Comparison of ENCODE assay signal across 24 cellular contexts in the genomic region with DNA sequence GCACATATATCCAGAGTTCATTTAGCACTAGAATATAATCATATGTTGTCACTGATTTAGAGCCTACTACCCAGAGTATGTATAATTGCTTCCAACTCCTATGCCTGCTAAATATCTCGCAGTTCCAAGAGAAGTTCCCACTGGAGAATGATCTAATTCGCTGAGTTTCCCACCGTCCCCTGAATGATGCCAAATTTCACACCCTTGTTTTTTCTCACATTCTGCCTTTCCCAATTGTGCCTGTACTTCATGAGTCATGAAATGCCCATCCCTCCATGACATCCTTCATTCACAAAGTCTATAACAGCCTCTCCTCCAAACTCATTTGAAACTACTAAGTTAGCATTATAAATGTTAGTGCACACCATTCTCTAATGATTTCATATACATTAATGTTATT.
DNase-seq lines count a peak whose midpoint lies in the region; ATAC-seq and TF ChIP-seq lines count a peak whose summit lies in the region.
"Had no signal": no experiment of that assay in that cellular context is flagged by ENCODE, and none has a peak within 500 bp of the region (broad histone marks: within the 10 kb centered on the region; RNA-seq: fewer than 3 reads in every experiment).

No MANE protein-coding gene starts in this region.

- H3K27ac ChIP-seq in right atrium auricular region (peak overlapping the region in 1 of 2 donors; percentile 30), left ventricle myocardium inferior (replicated peaks) (peak overlapping the region; percentile 47), H9 (ENCODE audit: insufficient read length, low read depth, low read length) (no peak overlapping the region)
- H3K27ac ChIP-seq: prostate gland, spleen, testis had no signal

- CTCF ChIA-PET in activated CD8-positive, alpha-beta T cell treated with anti-CD3 and anti-CD28 coated beads, Interleukin-2, amount 10 ng/mL, durations not matched to agents 7 days and 5 days (lab: Charles Lee): interaction anchor here (0.9 to 1.6 kb wide), 2 partner anchors 165 to 918 kb away, joined by 3 to 4 read pairs; no protein-coding TSS in a partner anchor
- CTCF ChIA-PET in WTC11 (lab: Charles Lee): no interaction called here

- H3K23ac ChIP-seq in H9 (ENCODE audit: insufficient read length, low read depth, low read length): no peak overlapping the region

- H3K4ac ChIP-seq in H9 (ENCODE audit: low read depth, low read length): no peak overlapping the region

- no peaks in the 10 kb centered on the region for H3K9me3 Mint-ChIP-seq in activated CD8-positive, alpha-beta T cell treated with anti-CD3 and anti-CD28 coated beads, Interleukin-2, amount 10 ng/mL, durations not matched to agents 7 days and 5 days (ENCODE audit: insufficient read depth)
- H3K9me3 Mint-ChIP-seq in stimulated activated effector memory CD8-positive, alpha-beta T cell treated with anti-CD3 and anti-CD28 coated beads, Interleukin-12 subunit alpha, Interleukin-12 subunit beta, amount 100 ng/mL, for 72 hours: no peaks in the 10 kb centered on the region
- no peaks in the 10 kb centered on the region for H3K9me3 Mint-ChIP-seq in WTC11
- H3K9me3 Mint-ChIP-seq in H9: no peaks in the 10 kb centered on the region
- H3K9me3 Mint-ChIP-seq: HFFc6, IgD-negative memory B cell, neural crest cell had no signal

- no peak overlapping the region for H2BK20ac ChIP-seq in H9 (ENCODE audit: low read depth, low read length, poor library complexity, severe bottlenecking)

- H3K9ac ChIP-seq in H9 (ENCODE audit: extremely low read depth, insufficient read length, low read length): no peak overlapping the region

- H3K27me3 ChIP-seq in right atrium auricular region (no peaks in the 10 kb centered on the region), left ventricle myocardium inferior (ENCODE audit: low read depth) (no peaks in the 10 kb centered on the region), H9 (ENCODE audit: insufficient read depth, low read length) (no peaks in the 10 kb centered on the region)
- H3K27me3 ChIP-seq: spleen, testis had no signal

- H3K36me3 ChIP-seq in right atrium auricular region (peaks cover 8% of the 10 kb centered on the region), left ventricle myocardium inferior (peaks cover 31% of the 10 kb centered on the region)
- H3K36me3 ChIP-seq: prostate gland had no signal

- no peak overlapping the region for H2BK12ac ChIP-seq in H9 (ENCODE audit: insufficient read length, low read depth, low read length)

- ATAC-seq in Right ventricle myocardium inferior: peak; percentile 80
- ATAC-seq in activated CD8-positive, alpha-beta T cell treated with anti-CD3 and anti-CD28 coated beads, Interleukin-2, amount 10 ng/mL, durations not matched to agents 7 days and 5 days: no peak
- ATAC-seq in stimulated activated effector memory CD8-positive, alpha-beta T cell treated with anti-CD3 and anti-CD28 coated beads, Interleukin-12 subunit alpha, Interleukin-12 subunit beta, amount 100 ng/mL, for 72 hours: no peak
- ATAC-seq in WTC11: no peak
- ATAC-seq: Panc1 had no signal

- H2AK5ac ChIP-seq in H9 (ENCODE audit: insufficient read length, low read length): no peak overlapping the region

- H3K79me2 ChIP-seq in H9 (ENCODE audit: insufficient read depth, low read length): no peaks in the 10 kb centered on the region

- H3K4me3 Mint-ChIP-seq in activated CD8-positive, alpha-beta T cell treated with anti-CD3 and anti-CD28 coated beads, Interleukin-2, amount 10 ng/mL, durations not matched to agents 7 days and 5 days: no peak overlapping the region
- no peak overlapping the region for H3K4me3 Mint-ChIP-seq in stimulated activated effector memory CD8-positive, alpha-beta T cell treated with anti-CD3 and anti-CD28 coated beads, Interleukin-12 subunit alpha, Interleukin-12 subunit beta, amount 100 ng/mL, for 72 hours
- H3K4me3 Mint-ChIP-seq in WTC11: no peak overlapping the region
- no peak overlapping the region for H3K4me3 Mint-ChIP-seq in H9
- H3K4me3 Mint-ChIP-seq: HFFc6, IgD-negative memory B cell, neural crest cell had no signal

- intact Hi-C loops in Right ventricle myocardium inferior (cut with DNase I): no loop called here
- intact Hi-C loops in left ventricle myocardium inferior (cut with micrococcal nuclease): loop anchor here (10.0 kb wide), 1 partner anchor 173 kb away; a partner anchor contains a TSS

- no peak overlapping the region for H2BK5ac ChIP-seq in H9 (ENCODE audit: insufficient read length, low read length)

- no peaks in the 10 kb centered on the region for H3K9me3 ChIP-seq in right atrium auricular region
- no peaks in the 10 kb centered on the region for H3K9me3 ChIP-seq in left ventricle myocardium inferior (replicated peaks)
- no peaks in the 10 kb centered on the region for H3K9me3 ChIP-seq in H9 (ENCODE audit: control insufficient read depth, low read depth, low read length)
- H3K9me3 ChIP-seq: prostate gland, spleen, testis had no signal

- H3K79me1 ChIP-seq in H9 (ENCODE audit: insufficient read depth, low read depth, low read length, poor library complexity, severe bottlenecking): no peaks in the 10 kb centered on the region

- H3K4me1 Mint-ChIP-seq in activated CD8-positive, alpha-beta T cell treated with anti-CD3 and anti-CD28 coated beads, Interleukin-2, amount 10 ng/mL, durations not matched to agents 7 days and 5 days (ENCODE audit: low read depth): peaks cover 28% of the 10 kb centered on the region
- H3K4me1 Mint-ChIP-seq in stimulated activated effector memory CD8-positive, alpha-beta T cell treated with anti-CD3 and anti-CD28 coated beads, Interleukin-12 subunit alpha, Interleukin-12 subunit beta, amount 100 ng/mL, for 72 hours: peaks cover 32% of the 10 kb centered on the region
- H3K4me1 Mint-ChIP-seq in WTC11: peaks cover 4% of the 10 kb centered on the region; the same call in 1 of the 2 replicates
- no peaks in the 10 kb centered on the region for H3K4me1 Mint-ChIP-seq in H9
- H3K4me1 Mint-ChIP-seq: neural crest cell had no signal

- no peak for TF ChIP-seq CTCF in right atrium auricular region (IDR thresholded peaks at IDR 0.05)
- no peak for TF ChIP-seq CTCF in left ventricle myocardium inferior (IDR thresholded peaks at IDR 0.05; ENCODE audit: borderline replicate concordance)
- no peak for TF ChIP-seq CTCF in WTC11 (IDR thresholded peaks at IDR 0.05)
- no peak for TF ChIP-seq CTCF in H9 (conservative IDR thresholded peaks at IDR 0.05)

- peaks cover 62% of the 10 kb centered on the region for H3K36me3 Mint-ChIP-seq in activated CD8-positive, alpha-beta T cell treated with anti-CD3 and anti-CD28 coated beads, Interleukin-2, amount 10 ng/mL, durations not matched to agents 7 days and 5 days (ENCODE audit: low read depth)
- peaks cover 100% of the 10 kb centered on the region for H3K36me3 Mint-ChIP-seq in stimulated activated effector memory CD8-positive, alpha-beta T cell treated with anti-CD3 and anti-CD28 coated beads, Interleukin-12 subunit alpha, Interleukin-12 subunit beta, amount 100 ng/mL, for 72 hours
- H3K36me3 Mint-ChIP-seq in WTC11 (peaks cover 6% of the 10 kb centered on the region; the same call in 1 of the 2 replicates), H9 (ENCODE audit: insufficient read depth in 1 of 3, low read depth in 3 of 3) (peaks cover 5 to 18% (median 8%) of the 10 kb centered on the region in 3 experiments; a peak in 5 of 7 replicates)

- no peak overlapping the region for H3K4me3 ChIP-seq in right atrium auricular region
- H3K4me3 ChIP-seq in left ventricle myocardium inferior: no peak overlapping the region
- H3K4me3 ChIP-seq: prostate gland, spleen, testis had no signal

- peak overlapping the region; percentile 3 for H3K27ac Mint-ChIP-seq in activated CD8-positive, alpha-beta T cell treated with anti-CD3 and anti-CD28 coated beads, Interleukin-2, amount 10 ng/mL, durations not matched to agents 7 days and 5 days
- H3K27ac Mint-ChIP-seq in stimulated activated effector memory CD8-positive, alpha-beta T cell treated with anti-CD3 and anti-CD28 coated beads, Interleukin-12 subunit alpha, Interleukin-12 subunit beta, amount 100 ng/mL, for 72 hours: peak overlapping the region; percentile 32
- H3K27ac Mint-ChIP-seq in WTC11 (no peak overlapping the region), H9 (peak overlapping the region in 1 of 3 experiments; percentile 37; a peak in 3 of 7 replicates)
- H3K27ac Mint-ChIP-seq: HFFc6 had no signal

- H3K4me2 ChIP-seq in H9 (ENCODE audit: insufficient read depth, insufficient read length, low read length): no peak overlapping the region

- no peak overlapping the region for H3K18ac ChIP-seq in H9 (ENCODE audit: insufficient read length, low read depth, low read length)

- H3T11ph ChIP-seq in H9 (ENCODE audit: low read length): no peak overlapping the region

- H4K8ac ChIP-seq in H9 (replicated peaks; ENCODE audit: insufficient read length, low read depth, low read length): no peak overlapping the region

- WGBS in H9 (ENCODE audit: extremely low coverage, insufficient read length, low lambda C conversion rate): no CpG with 5 or more reads among the region's 3 CpGs

- no peaks in the 10 kb centered on the region for H4K20me1 ChIP-seq in H9 (ENCODE audit: control insufficient read depth, insufficient read depth, insufficient read length)

- H3K23me2 ChIP-seq in H9 (ENCODE audit: insufficient read length, low read depth, low read length, poor library complexity, severe bottlenecking): no peaks in the 10 kb centered on the region

- no peak overlapping the region for H2BK120ac ChIP-seq in H9 (ENCODE audit: low read depth, low read length, poor library complexity, severe bottlenecking)

- POLR2A ChIA-PET in activated CD8-positive, alpha-beta T cell treated with anti-CD3 and anti-CD28 coated beads, Interleukin-2, amount 10 ng/mL, durations not matched to agents 7 days and 5 days (lab: Charles Lee): no interaction called here
- POLR2A ChIA-PET in WTC11 (lab: Charles Lee): no interaction called here

- H4K91ac ChIP-seq in H9 (ENCODE audit: insufficient read length, low read depth, low read length): no peak overlapping the region

- H3K56ac ChIP-seq in H9 (ENCODE audit: insufficient read length, low read depth, low read length): no peak overlapping the region

- H3K14ac ChIP-seq in H9 (ENCODE audit: insufficient read depth, low read length): no peak overlapping the region

- H3K4me1 ChIP-seq in right atrium auricular region (peaks cover 0 to 10% of the 10 kb centered on the region in 2 donors), left ventricle myocardium inferior (peaks cover 56% of the 10 kb centered on the region), H9 (ENCODE audit: insufficient read depth, low read length) (no peaks in the 10 kb centered on the region)
- H3K4me1 ChIP-seq: prostate gland had no signal

- no peak overlapping the region for H2BK15ac ChIP-seq in H9 (ENCODE audit: low read depth, low read length)

- H2AFZ ChIP-seq in H9 (ENCODE audit: low read length): no peak overlapping the region

- no peak for DNase-seq in Right ventricle myocardium inferior (ENCODE audit: missing footprints)
- no peak for DNase-seq in right atrium auricular region (ENCODE audit: low spot score)
- DNase-seq in activated CD8-positive, alpha-beta T cell treated with anti-CD3 and anti-CD28 coated beads, Interleukin-2, amount 10 ng/mL, durations not matched to agents 7 days and 5 days: no peak
- DNase-seq in left ventricle myocardium inferior: no peak
- DNase-seq in stimulated activated effector memory CD8-positive, alpha-beta T cell treated with anti-CD3 and anti-CD28 coated beads, Interleukin-12 subunit alpha, Interleukin-12 subunit beta, amount 100 ng/mL, for 72 hours (ENCODE audit: low spot score in 2 of 2): no peak
- no peak for DNase-seq in WTC11 (ENCODE audit: low spot score)
- no peak for DNase-seq in H9
- no peak for DNase-seq in globus pallidus (ENCODE audit: low spot score)
- DNase-seq: ACHN; activated CD4-positive, CD25-positive, alpha-beta regulatory T cell treated with anti-CD3 and anti-CD28 coated beads, Interleukin-2, amount 50 U/mL, for 72 hours; activated gamma-delta T cell; aorta; DMS79; HFFc6; MV-4-11; NCI-H187 treated with DMSO at 0.1 percent for 48 hours; NCI-H345; spleen; stimulated activated CD8-positive, alpha-beta memory T cell treated with anti-CD3 and anti-CD28 coated beads, Interleukin-4, amount 100 ng/mL, for 48 hours; testis had no signal

- H3K27me3 Mint-ChIP-seq in activated CD8-positive, alpha-beta T cell treated with anti-CD3 and anti-CD28 coated beads, Interleukin-2, amount 10 ng/mL, durations not matched to agents 7 days and 5 days (ENCODE audit: low read depth): no peaks in the 10 kb centered on the region
- H3K27me3 Mint-ChIP-seq in WTC11 (ENCODE audit: low read depth): no peaks in the 10 kb centered on the region
- no peaks in the 10 kb centered on the region for H3K27me3 Mint-ChIP-seq in H9 (ENCODE audit: low read depth)
- H3K27me3 Mint-ChIP-seq: IgD-negative memory B cell had no signal

- H4K5ac ChIP-seq in H9 (ENCODE audit: insufficient read length, low read depth, low read length): no peak overlapping the region
